8 cellular contexts compared by ENCODE assay signal in the genomic region with DNA sequence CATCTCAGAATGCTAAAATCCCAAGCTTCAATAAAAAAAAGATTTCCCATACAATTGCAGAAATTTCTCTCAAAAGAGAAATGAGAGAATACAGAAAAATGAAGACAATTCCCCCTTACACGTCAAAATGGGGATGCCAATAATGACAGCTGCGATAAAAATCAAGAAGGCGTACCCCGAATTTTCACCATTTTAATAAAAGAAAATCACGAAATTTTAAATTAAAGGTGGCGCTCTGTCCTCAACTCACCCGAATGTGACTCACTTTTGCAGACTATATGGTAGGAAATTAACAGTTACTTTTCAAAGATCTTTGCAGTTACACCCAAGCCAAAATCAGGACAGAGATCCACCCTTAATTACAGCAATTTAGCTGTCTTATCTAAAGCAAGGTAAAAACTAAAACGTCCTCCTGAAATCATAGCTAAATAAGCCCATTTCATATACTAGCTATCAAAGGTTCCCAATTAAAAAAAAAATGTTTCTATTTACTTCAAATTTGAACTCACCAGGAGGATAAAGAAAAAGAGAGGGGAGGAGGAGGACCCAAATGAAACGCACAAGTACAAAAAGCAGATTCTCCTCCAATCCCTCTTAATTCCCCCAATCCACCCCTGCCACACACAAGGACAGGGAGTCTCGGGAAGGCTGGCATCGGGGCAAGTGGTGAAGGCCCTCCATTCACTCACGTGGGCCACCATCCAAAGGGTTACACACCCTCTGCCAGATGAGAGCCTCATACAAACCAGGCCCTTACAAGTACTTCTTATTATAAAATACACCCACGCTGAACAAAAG. TPM values are rescaled to one million over a fixed set of nuclear protein-coding genes. Genes with fewer than 3 reads are reported as not detected.
DNase-seq lines count a peak whose midpoint lies in the region; ATAC-seq, FAIRE-seq and TF ChIP-seq lines count a peak whose summit lies in the region.

No MANE protein-coding gene starts in this region.

- no peaks in the 10 kb centered on the region for H3K27me3 ChIP-seq in neuron (ENCODE audit: insufficient read depth, low read length)

- peaks cover 12% of the 10 kb centered on the region for H3K4me1 Mint-ChIP-seq in endothelial cell (ENCODE audit: unreplicated experiment)

- no peaks in the 10 kb centered on the region for H3K36me3 ChIP-seq in neuron (ENCODE audit: insufficient read depth, low read length)

- H3K9me3 ChIP-seq in neuron (ENCODE audit: low read length) = no peaks in the 10 kb centered on the region

- peak overlapping the region; percentile 96 for H3K4me3 Mint-ChIP-seq in endothelial cell (ENCODE audit: unreplicated experiment)

- no peak overlapping the region for H3K27ac Mint-ChIP-seq in endothelial cell (ENCODE audit: unreplicated experiment)

- H3K4me1 ChIP-seq in neuron (ENCODE audit: insufficient read depth, low read length) = peaks cover 20% of the 10 kb centered on the region

- H3K27me3 Mint-ChIP-seq in endothelial cell (ENCODE audit: unreplicated experiment) = peaks cover 21% of the 10 kb centered on the region

- FAIRE-seq in GM18507 (lab: Jason Lieb, UNC) = peak; percentile 44

- DNase-seq in AG08395 (ENCODE audit: low spot score) (peak; percentile 18), GM18507 (ENCODE audit: extremely low spot score, insufficient read length, low read depth) (no peak), SHP77 (lab: John Stamatoyannopoulos, UW) (peak; percentile 49 to 62), endothelial cell (ENCODE audit: low spot score) (no peak), cerebellar nuclear complex (lab: John Stamatoyannopoulos, UW) (no peak)
- DNase-seq in stimulated activated naive CD4-positive, alpha-beta T cell treated with Interleukin-2 at 50 U/mL for 16 hours (lab: John Stamatoyannopoulos, UW) = no peak

- H3K36me3 Mint-ChIP-seq in endothelial cell (ENCODE audit: low read depth, unreplicated experiment) = peaks cover 15% of the 10 kb centered on the region

- TF ChIP-seq CTCF in endothelial cell (IDR thresholded peaks at IDR 0.05; ENCODE audit: unreplicated experiment) = no peak

- no peak for ATAC-seq in GM18519 (IDR thresholded peaks at IDR 0.05; ENCODE audit: low FRiP score, unreplicated experiment)

- H2AFZ ChIP-seq in neuron (ENCODE audit: low read depth, low read length) = peak overlapping the region; percentile 97

- peak overlapping the region; percentile 73 for H3K4me3 ChIP-seq in neuron (ENCODE audit: low read length)

- H3K9me3 Mint-ChIP-seq in endothelial cell (ENCODE audit: unreplicated experiment) = no peaks in the 10 kb centered on the region

RNA-seq across cellular contexts. Expression of gene ATP2B1, which starts 1.9 kb away (rescaled TPM):
- total RNA-seq in endothelial cell (ENCODE audit: unreplicated experiment) = 33.0 TPM

Comparison
In these comparisons a context has a peak if more than half of its experiments do, and no peak if none do; other contexts are left out.
1. DNase-seq: peak in AG08395 (single experiment) and SHP77 (2 of 2); none in GM18507 (single experiment), endothelial cell (single experiment), stimulated activated naive CD4-positive, alpha-beta T cell treated with Interleukin-2 at 50 U/mL for 16 hours (single experiment) and cerebellar nuclear complex (0 of 2).